ENCODE assay signal across 13 cellular contexts in genomic region chr5:171314728-171315385, GRCh38. TPM values are rescaled to one million over a fixed set of nuclear protein-coding genes. Genes with fewer than 3 reads are reported as not detected.
DNase-seq lines count a peak whose midpoint lies in the region; ATAC-seq and TF ChIP-seq lines count a peak whose summit lies in the region.
"Had no signal": no experiment of that assay in that cellular context is flagged by ENCODE, and none has a peak within 500 bp of the region (broad histone marks: within the 10 kb centered on the region; RNA-seq: fewer than 3 reads in every experiment).

No MANE protein-coding gene starts in this region.

- TF ChIP-seq CTCF in GM23338 (conservative IDR thresholded peaks at IDR 0.05; ENCODE audit: low read depth in 2 of 2), result no peak
- no peak for TF ChIP-seq CTCF in brain (conservative IDR thresholded peaks at IDR 0.05)
- no peak for TF ChIP-seq CTCF in suprapubic skin (IDR thresholded peaks at IDR 0.05)
- TF ChIP-seq CTCF in Caco-2 (IDR thresholded peaks at IDR 0.05; ENCODE audit: insufficient read depth in 1 of 2, low read depth in 1 of 2, low read length in 1 of 2, severe bottlenecking in 1 of 2, unreplicated experiment in 1 of 2), result no peak

- H3K27me3 ChIP-seq in GM23338 (ENCODE audit: insufficient read depth) (peaks cover 100% of the 10 kb centered on the region), suprapubic skin (peaks cover 100% of the 10 kb centered on the region), Caco-2 (replicated peaks; ENCODE audit: control insufficient read depth, insufficient read depth, low read length) (no peaks in the 10 kb centered on the region)

- H3K36me3 ChIP-seq in GM23338 (ENCODE audit: insufficient read depth) (no peaks in the 10 kb centered on the region), suprapubic skin (no peaks in the 10 kb centered on the region), Caco-2 (ENCODE audit: control insufficient read depth, insufficient read depth, low read length) (no peaks in the 10 kb centered on the region)

- H2AFZ ChIP-seq in GM23338, result no peak overlapping the region

- H3K9me2 ChIP-seq in GM23338 (ENCODE audit: insufficient read depth), result no peaks in the 10 kb centered on the region

- no peak for TF ChIP-seq EP300 in suprapubic skin (IDR thresholded peaks at IDR 0.05)

- H3K4me3 ChIP-seq in GM23338 (peak overlapping the region; percentile 39), suprapubic skin (peak overlapping the region; percentile 22), Caco-2 (ENCODE audit: low read depth, low read length) (no peak overlapping the region)

- H3F3A ChIP-seq in GM23338 (replicated peaks; ENCODE audit: low read depth), result peaks cover 19% of the 10 kb centered on the region; the same call in 1 of the 2 replicates

- TF ChIP-seq POLR2A in suprapubic skin (IDR thresholded peaks at IDR 0.05), result no peak

- no peak overlapping the region for H3K27ac ChIP-seq in GM23338 (ENCODE audit: low read depth)
- H3K27ac ChIP-seq in suprapubic skin, result no peak overlapping the region

- ATAC-seq in GM23338 (peak; percentile 1), left lobe of liver (peak; percentile 9), HG03520 (IDR thresholded peaks at IDR 0.05; ENCODE audit: unreplicated experiment) (no peak)

- POLR2A ChIA-PET in Caco-2 (lab: Charles Lee), result no interaction called here

- peak overlapping the region; percentile 66 for H3K4me2 ChIP-seq in GM23338

- peaks cover 14% of the 10 kb centered on the region for H4K20me1 ChIP-seq in GM23338 (replicated peaks; ENCODE audit: insufficient read depth)

- H3K36me3 Mint-ChIP-seq in GM23338 (ENCODE audit: low read depth), result no peaks in the 10 kb centered on the region; the same call in 2 of the 3 replicates
- no peaks in the 10 kb centered on the region for H3K36me3 Mint-ChIP-seq in brain
- peaks cover 12% of the 10 kb centered on the region for H3K36me3 Mint-ChIP-seq in Caco-2 (ENCODE audit: insufficient read depth, unreplicated experiment)

- H3K9me3 ChIP-seq in suprapubic skin, result no peaks in the 10 kb centered on the region
- no peaks in the 10 kb centered on the region for H3K9me3 ChIP-seq in Caco-2

- peaks cover 98% of the 10 kb centered on the region for H3K27me3 Mint-ChIP-seq in GM23338 (ENCODE audit: insufficient read depth, low read depth, poor library complexity)
- peaks cover 97% of the 10 kb centered on the region for H3K27me3 Mint-ChIP-seq in brain
- peaks cover 2% of the 10 kb centered on the region for H3K27me3 Mint-ChIP-seq in Caco-2 (ENCODE audit: insufficient read depth, unreplicated experiment)

- 0% methylated on average over 3 of the region's 53 CpGs for WGBS in suprapubic skin

- H3K9me3 Mint-ChIP-seq in GM23338 (peaks cover 14% of the 10 kb centered on the region; the same call in 2 of the 3 replicates), brain (peaks cover 0 to 6% (median 2%) of the 10 kb centered on the region in 5 experiments), Caco-2 (ENCODE audit: unreplicated experiment) (no peaks in the 10 kb centered on the region)

- peaks cover 45% of the 10 kb centered on the region for H3K4me1 Mint-ChIP-seq in GM23338
- H3K4me1 Mint-ChIP-seq in brain, result peaks cover 38% of the 10 kb centered on the region
- H3K4me1 Mint-ChIP-seq in Caco-2 (ENCODE audit: low read depth, unreplicated experiment), result peaks cover 10% of the 10 kb centered on the region

- H3K4me1 ChIP-seq in GM23338 (ENCODE audit: insufficient read depth) (peaks cover 50% of the 10 kb centered on the region), suprapubic skin (peaks cover 68% of the 10 kb centered on the region), Caco-2 (no peaks in the 10 kb centered on the region)

- DNase-seq in GM23338 (ENCODE audit: low spot score) (peak; percentile 54), left lobe of liver (ENCODE audit: low spot score) (no peak), suprapubic skin (ENCODE audit: low spot score in 2 of 2) (peak in 1 of 2 donors; percentile 75), Caco-2 (no peak), NCI-H2171 treated with DMSO at 0.1 percent for 48 hours (lab: John Stamatoyannopoulos, UW) (no peak)
- DNase-seq: NCI-H1694 treated with DMSO at 0.1 percent for 48 hours, NCI-H69, SIG-M5 had no signal

- H3K4me3 Mint-ChIP-seq in GM23338, result peak overlapping the region; percentile 36; the same call in 1 of the 3 replicates
- H3K4me3 Mint-ChIP-seq in brain, result peak overlapping the region in 3 of 5 experiments; percentile 39 to 70 (median 68)
- no peak overlapping the region for H3K4me3 Mint-ChIP-seq in Caco-2 (ENCODE audit: unreplicated experiment)

- CTCF ChIA-PET in Caco-2 (lab: Charles Lee), result no interaction called here

- no TSS peak for BruUV-seq in Caco-2 (replicated peaks; lab: Mats Ljungman, UMichigan)

- intact Hi-C loops in Caco-2 (cut with micrococcal nuclease; ENCODE audit: unreplicated experiment), result no loop called here

- H3K27ac Mint-ChIP-seq in GM23338, result no peak overlapping the region
- no peak overlapping the region for H3K27ac Mint-ChIP-seq in brain
- H3K27ac Mint-ChIP-seq in Caco-2 (ENCODE audit: unreplicated experiment), result no peak overlapping the region

- H3K79me2 ChIP-seq in GM23338 (replicated peaks; ENCODE audit: insufficient read depth), result no peaks in the 10 kb centered on the region

TF ChIP-seq in GM23338, 12 proteins besides CTCF, POLR2A, EP300 and RAD21:
- TF ChIP-seq, protein P1, sequence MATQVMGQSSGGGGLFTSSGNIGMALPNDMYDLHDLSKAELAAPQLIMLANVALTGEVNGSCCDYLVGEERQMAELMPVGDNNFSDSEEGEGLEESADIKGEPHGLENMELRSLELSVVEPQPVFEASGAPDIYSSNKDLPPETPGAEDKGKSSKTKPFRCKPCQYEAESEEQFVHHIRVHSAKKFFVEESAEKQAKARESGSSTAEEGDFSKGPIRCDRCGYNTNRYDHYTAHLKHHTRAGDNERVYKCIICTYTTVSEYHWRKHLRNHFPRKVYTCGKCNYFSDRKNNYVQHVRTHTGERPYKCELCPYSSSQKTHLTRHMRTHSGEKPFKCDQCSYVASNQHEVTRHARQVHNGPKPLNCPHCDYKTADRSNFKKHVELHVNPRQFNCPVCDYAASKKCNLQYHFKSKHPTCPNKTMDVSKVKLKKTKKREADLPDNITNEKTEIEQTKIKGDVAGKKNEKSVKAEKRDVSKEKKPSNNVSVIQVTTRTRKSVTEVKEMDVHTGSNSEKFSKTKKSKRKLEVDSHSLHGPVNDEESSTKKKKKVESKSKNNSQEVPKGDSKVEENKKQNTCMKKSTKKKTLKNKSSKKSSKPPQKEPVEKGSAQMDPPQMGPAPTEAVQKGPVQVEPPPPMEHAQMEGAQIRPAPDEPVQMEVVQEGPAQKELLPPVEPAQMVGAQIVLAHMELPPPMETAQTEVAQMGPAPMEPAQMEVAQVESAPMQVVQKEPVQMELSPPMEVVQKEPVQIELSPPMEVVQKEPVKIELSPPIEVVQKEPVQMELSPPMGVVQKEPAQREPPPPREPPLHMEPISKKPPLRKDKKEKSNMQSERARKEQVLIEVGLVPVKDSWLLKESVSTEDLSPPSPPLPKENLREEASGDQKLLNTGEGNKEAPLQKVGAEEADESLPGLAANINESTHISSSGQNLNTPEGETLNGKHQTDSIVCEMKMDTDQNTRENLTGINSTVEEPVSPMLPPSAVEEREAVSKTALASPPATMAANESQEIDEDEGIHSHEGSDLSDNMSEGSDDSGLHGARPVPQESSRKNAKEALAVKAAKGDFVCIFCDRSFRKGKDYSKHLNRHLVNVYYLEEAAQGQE (IDR thresholded peaks at IDR 0.05; ENCODE audit: unreplicated experiment), result no peak
- peak; percentile 53 for TF ChIP-seq EZH2 (IDR thresholded peaks at IDR 0.05; ENCODE audit: low read depth, unreplicated experiment)
TF ChIP-seq in GM23338: peak in this region for 1.

RNA-seq across cellular contexts. Expression of gene TLX3, which starts 5.8 kb away (rescaled TPM):
- 0.83 TPM in 1 of 2 replicates, not detected in the other for total RNA-seq in GM23338 (2014; rRNA removed; shearing (Covaris generic))
- polyA plus RNA-seq in GM23338 (2016; fragmentation: Nextera tagmentation; extraction: Ambion mirVana), result not detected in 2 replicates
- polyA plus RNA-seq in brain (ENCODE audit: insufficient read depth, low read depth, low replicate concordance), result 11.1 TPM
- total RNA-seq in left lobe of liver, result not detected
- not detected for total RNA-seq in suprapubic skin
- total RNA-seq in Caco-2 (2022), result not detected in 2 replicates
- total RNA-seq: mucosa of gallbladder, renal cortical epithelial cell, subcutaneous adipose tissue had no signal
